8 cellular contexts compared by ENCODE assay signal in the genomic region with DNA sequence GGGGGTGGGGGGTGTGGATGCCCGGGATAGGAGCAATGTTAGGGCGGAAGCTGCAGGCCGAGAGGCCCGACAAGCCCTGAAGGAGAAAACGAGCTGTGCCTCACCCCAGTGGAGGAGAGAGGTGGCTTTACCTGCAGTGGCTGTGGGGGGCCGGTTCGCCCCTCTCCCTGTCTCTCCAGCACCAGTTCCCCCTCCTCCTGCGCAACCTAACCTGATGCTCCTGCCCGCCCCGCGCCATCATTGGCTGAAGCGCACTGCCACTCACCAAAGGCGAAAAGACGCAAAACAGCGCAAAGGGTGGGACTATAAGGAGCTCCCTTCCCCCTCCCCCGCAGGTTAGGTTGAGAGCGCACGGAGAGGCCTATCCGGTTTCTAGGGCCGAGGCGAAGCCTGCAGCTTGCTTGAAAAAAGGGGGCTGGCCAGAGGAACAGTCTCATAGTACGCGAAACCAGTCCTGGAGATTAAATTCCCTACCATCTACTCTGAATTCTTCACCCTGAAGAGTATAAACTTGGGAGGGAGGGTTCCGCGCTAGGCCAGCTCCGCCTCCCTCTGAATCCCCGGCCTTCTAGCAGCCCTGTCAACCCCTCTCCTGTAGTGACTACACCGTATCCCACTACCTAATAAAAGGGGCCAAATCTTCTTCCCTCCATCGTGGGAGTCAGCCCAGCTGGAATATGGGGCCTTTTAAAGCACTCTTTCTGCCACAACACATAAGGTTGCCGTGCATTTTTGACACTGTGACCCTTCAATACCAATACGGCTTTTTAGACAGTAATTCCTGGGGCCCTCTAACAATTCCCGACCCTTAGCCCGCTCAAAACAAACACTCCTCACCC. TPM values are rescaled to one million over a fixed set of nuclear protein-coding genes. Genes with fewer than 3 reads are reported as not detected.
A peak's percentile ranks its signal among the peaks of the same experiment; 100 is the strongest.
DNase-seq lines count a peak whose midpoint lies in the region; ATAC-seq lines count a peak whose summit lies in the region.

No MANE protein-coding gene starts in this region.

- no peak overlapping the region for H3K23ac ChIP-seq in mesendoderm (ENCODE audit: low read length)

- peak; percentile 98 for DNase-seq in Caki2 (ENCODE audit: low read depth)
- DNase-seq in HUDEP-2 (lab: John Stamatoyannopoulos, UW; ENCODE audit: unreplicated experiment in 76 of 76), result peak; percentile 30 to 98 (median 94)
- peak; percentile 93 for DNase-seq in NOMO-1 treated with dmso at 0.1 percent for 144 hours (lab: John Stamatoyannopoulos, UW; ENCODE audit: unreplicated experiment)
- peak; percentile 99 for DNase-seq in activated CD8-positive, alpha-beta memory T cell treated with anti-CD3 and anti-CD28 coated beads, Interleukin-2, amount 50 U/mL, for 1 hour (ENCODE audit: extremely low read depth)
- DNase-seq in mesendoderm, result peak; percentile 100
- peak; percentile 96 for DNase-seq in stimulated activated CD8-positive, alpha-beta memory T cell treated with anti-CD3 and anti-CD28 coated beads, Interleukin-12 subunit alpha, Interleukin-12 subunit beta, amount 100 ng/mL, for 4 hours (ENCODE audit: low read depth)

- peaks cover 60% of the 10 kb centered on the region for H3K79me2 ChIP-seq in mesendoderm (ENCODE audit: control insufficient read depth, insufficient read depth, low read length)

- no peak overlapping the region for H4K5ac ChIP-seq in mesendoderm (ENCODE audit: low read length)

- peak overlapping the region; percentile 19 for H2BK5ac ChIP-seq in mesendoderm (ENCODE audit: low read length)

- no peak overlapping the region for H2AK5ac ChIP-seq in mesendoderm (ENCODE audit: low read length)

- H3K9ac ChIP-seq in endocrine pancreas (ENCODE audit: control insufficient read depth, insufficient read depth, low read length), result peak overlapping the region; percentile 92
- peak overlapping the region; percentile 86 for H3K9ac ChIP-seq in mesendoderm (ENCODE audit: low read length)

- in situ Hi-C loops in Caki2 (cut with HindIII; ENCODE audit: low pct_unique_long_range_greater_than_20kb, low sequenced_read_pairs), result no loop called here

- peak overlapping the region; percentile 85 for H3K4ac ChIP-seq in mesendoderm (ENCODE audit: low read depth, low read length)

- H3K56ac ChIP-seq in mesendoderm (ENCODE audit: low read length), result peak overlapping the region; percentile 94

- H3K4me3 ChIP-seq in endocrine pancreas (ENCODE audit: control insufficient read depth, insufficient read depth, low read length), result peak overlapping the region; percentile 47
- peak overlapping the region; percentile 92 for H3K4me3 ChIP-seq in mesendoderm (ENCODE audit: low read length)

- ATAC-seq in GM21390 (IDR thresholded peaks at IDR 0.05; ENCODE audit: unreplicated experiment), result peak; percentile 98

- H2BK15ac ChIP-seq in mesendoderm (replicated peaks; ENCODE audit: low read depth), result no peak overlapping the region

- no peak overlapping the region for H2BK120ac ChIP-seq in mesendoderm (ENCODE audit: low read depth, low read length)

- no peaks in the 10 kb centered on the region for H3K27me3 ChIP-seq in endocrine pancreas (ENCODE audit: control insufficient read depth, insufficient read depth, low read length)
- H3K27me3 ChIP-seq in mesendoderm (ENCODE audit: insufficient read depth, low read length, poor library complexity), result no peaks in the 10 kb centered on the region

- peak overlapping the region; percentile 79 for H4K8ac ChIP-seq in mesendoderm (ENCODE audit: low read depth, low read length)

- peaks cover 11% of the 10 kb centered on the region for H3K79me1 ChIP-seq in mesendoderm (ENCODE audit: low read length)

- peak overlapping the region; percentile 81 for H3K18ac ChIP-seq in mesendoderm (ENCODE audit: low read length)

- H3K36me3 ChIP-seq in endocrine pancreas (ENCODE audit: control insufficient read depth, insufficient read depth, low read length) (no peaks in the 10 kb centered on the region), mesendoderm (ENCODE audit: control insufficient read depth, insufficient read depth, low read length) (no peaks in the 10 kb centered on the region)

- peak overlapping the region; percentile 67 for H3K27ac ChIP-seq in mesendoderm (ENCODE audit: low read depth, low read length)

- H3K4me1 ChIP-seq in endocrine pancreas (ENCODE audit: control insufficient read depth, insufficient read depth, low read length), result peaks cover 14% of the 10 kb centered on the region
- no peaks in the 10 kb centered on the region for H3K4me1 ChIP-seq in mesendoderm (ENCODE audit: control insufficient read depth, low read depth, low read length)

- WGBS in mesendoderm (ENCODE audit: extremely low coverage, insufficient coverage, low lambda C conversion rate), result no CpG with 5 or more reads among the region's 33 CpGs

- peak overlapping the region; percentile 51 for H3K4me2 ChIP-seq in mesendoderm (ENCODE audit: low read length)

- H3K9me3 ChIP-seq in endocrine pancreas (ENCODE audit: control insufficient read depth, low read length), result no peaks in the 10 kb centered on the region

RNA-seq across cellular contexts. Expression of a gene that starts 18.6 kb away (rescaled TPM):
- 21.0 and 21.9 TPM in 2 replicates for total RNA-seq in Caki2 (2014; rRNA removed; shearing (Covaris generic); ENCODE audit: low replicate concordance)
- 48.8 TPM for polyA plus RNA-seq in mesendoderm (2013, experiment 1 of 2)
- 46.9 TPM for polyA plus RNA-seq in mesendoderm (2013, experiment 2 of 2)

RNA-seq across cellular contexts. Expression of a gene that starts 39.5 kb away (rescaled TPM):
- total RNA-seq in Caki2 (2014; rRNA removed; shearing (Covaris generic); ENCODE audit: low replicate concordance), result 13.1 and 24.4 TPM in 2 replicates
- polyA plus RNA-seq in mesendoderm (2013, experiment 1 of 2), result 12.2 TPM
- 12.8 TPM for polyA plus RNA-seq in mesendoderm (2013, experiment 2 of 2)

RNA-seq across cellular contexts. Expression of a gene that starts 39.7 kb away (rescaled TPM):
- 43.9 and 89.9 TPM in 2 replicates for total RNA-seq in Caki2 (2014; rRNA removed; shearing (Covaris generic); ENCODE audit: low replicate concordance)
- 37.1 TPM for polyA plus RNA-seq in mesendoderm (2013, experiment 1 of 2)
- polyA plus RNA-seq in mesendoderm (2013, experiment 2 of 2), result 39.4 TPM

RNA-seq across cellular contexts. Expression of a gene that starts 53.5 kb away (rescaled TPM):
- 23.1 and 24.8 TPM in 2 replicates for total RNA-seq in Caki2 (2014; rRNA removed; shearing (Covaris generic); ENCODE audit: low replicate concordance)
- polyA plus RNA-seq in mesendoderm (2013, experiment 1 of 2), result 191 TPM
- 191 TPM for polyA plus RNA-seq in mesendoderm (2013, experiment 2 of 2)

Comparison
In these comparisons a context has a peak if more than half of its experiments do, and no peak if none do; other contexts are left out.
1. Peak in every context shown above with its lines: DNase-seq, ATAC-seq, H3K4me3 ChIP-seq and H3K27ac ChIP-seq.